In the genomic region with DNA sequence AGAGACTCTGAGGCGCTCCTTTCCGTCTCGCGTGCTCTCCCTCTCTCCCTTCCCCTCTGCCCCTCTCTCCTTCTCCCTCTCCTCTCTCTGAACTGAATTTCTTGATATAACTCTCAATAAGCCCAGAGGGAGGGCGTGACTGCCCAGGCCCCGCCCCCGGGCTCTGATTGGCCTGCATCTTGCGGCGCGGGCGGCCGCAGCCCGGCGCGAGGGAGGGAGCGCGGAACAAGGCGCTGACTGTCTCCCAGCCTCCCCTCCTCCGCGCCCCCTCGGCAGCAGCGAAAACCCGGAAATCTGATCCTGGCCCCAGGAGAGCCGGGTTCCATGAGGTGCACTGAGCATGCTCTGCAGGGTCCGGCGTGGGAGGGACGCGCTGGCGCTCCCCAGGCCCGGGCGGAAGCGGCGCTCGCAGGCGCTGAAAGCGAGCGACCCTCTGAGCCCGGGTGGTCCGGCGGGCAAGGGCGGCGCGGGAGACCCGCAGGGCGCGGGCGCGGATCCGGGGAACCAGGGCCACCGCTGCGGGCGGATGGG, we compare ENCODE assay signal across 8 cellular contexts. TPM values are rescaled to one million over a fixed set of nuclear protein-coding genes. Genes with fewer than 3 reads are reported as not detected.
DNase-seq lines count a peak whose midpoint lies in the region; ATAC-seq and TF ChIP-seq lines count a peak whose summit lies in the region.

A gene with protein sequence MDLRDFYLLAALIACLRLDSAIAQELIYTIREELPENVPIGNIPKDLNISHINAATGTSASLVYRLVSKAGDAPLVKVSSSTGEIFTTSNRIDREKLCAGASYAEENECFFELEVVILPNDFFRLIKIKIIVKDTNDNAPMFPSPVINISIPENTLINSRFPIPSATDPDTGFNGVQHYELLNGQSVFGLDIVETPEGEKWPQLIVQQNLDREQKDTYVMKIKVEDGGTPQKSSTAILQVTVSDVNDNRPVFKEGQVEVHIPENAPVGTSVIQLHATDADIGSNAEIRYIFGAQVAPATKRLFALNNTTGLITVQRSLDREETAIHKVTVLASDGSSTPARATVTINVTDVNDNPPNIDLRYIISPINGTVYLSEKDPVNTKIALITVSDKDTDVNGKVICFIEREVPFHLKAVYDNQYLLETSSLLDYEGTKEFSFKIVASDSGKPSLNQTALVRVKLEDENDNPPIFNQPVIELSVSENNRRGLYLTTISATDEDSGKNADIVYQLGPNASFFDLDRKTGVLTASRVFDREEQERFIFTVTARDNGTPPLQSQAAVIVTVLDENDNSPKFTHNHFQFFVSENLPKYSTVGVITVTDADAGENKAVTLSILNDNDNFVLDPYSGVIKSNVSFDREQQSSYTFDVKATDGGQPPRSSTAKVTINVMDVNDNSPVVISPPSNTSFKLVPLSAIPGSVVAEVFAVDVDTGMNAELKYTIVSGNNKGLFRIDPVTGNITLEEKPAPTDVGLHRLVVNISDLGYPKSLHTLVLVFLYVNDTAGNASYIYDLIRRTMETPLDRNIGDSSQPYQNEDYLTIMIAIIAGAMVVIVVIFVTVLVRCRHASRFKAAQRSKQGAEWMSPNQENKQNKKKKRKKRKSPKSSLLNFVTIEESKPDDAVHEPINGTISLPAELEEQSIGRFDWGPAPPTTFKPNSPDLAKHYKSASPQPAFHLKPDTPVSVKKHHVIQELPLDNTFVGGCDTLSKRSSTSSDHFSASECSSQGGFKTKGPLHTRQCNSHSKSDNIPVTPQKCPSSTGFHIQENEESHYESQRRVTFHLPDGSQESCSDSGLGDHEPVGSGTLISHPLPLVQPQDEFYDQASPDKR (N-terminal part only) (minus strand): TSS at position 94 of the 531 bp plus-strand sequence. CDS start 1,896 bp downstream, outside the sequence.

- H4K20me1 ChIP-seq in GM23248 (ENCODE audit: insufficient read depth), result no peaks in the 10 kb centered on the region

- H3K36me3 Mint-ChIP-seq in neural crest cell (ENCODE audit: low read depth), result peaks cover 2% of the 10 kb centered on the region

- peak within 1 kb of the TSS; percentile 98 for H2AFZ ChIP-seq in GM23248

- H3K4me1 ChIP-seq in GM23248 (ENCODE audit: insufficient read depth), result peaks cover 7% of the 10 kb centered on the region; the same call in 1 of the 2 replicates

- no peaks in the 10 kb centered on the region for H3K9me2 ChIP-seq in GM23248 (ENCODE audit: insufficient read depth)

- peaks cover 2% of the 10 kb centered on the region for H3K27me3 Mint-ChIP-seq in neural crest cell (ENCODE audit: low read depth)
- peaks cover 7% of the 10 kb centered on the region for H3K27me3 Mint-ChIP-seq in stimulated activated naive CD8-positive, alpha-beta T cell treated with anti-CD3 and anti-CD28 coated beads, Interleukin-15, amount 100 ng/mL, for 72 hours

- peaks cover 21% of the 10 kb centered on the region for H3K4me1 Mint-ChIP-seq in neural crest cell
- H3K4me1 Mint-ChIP-seq in stimulated activated naive CD8-positive, alpha-beta T cell treated with anti-CD3 and anti-CD28 coated beads, Interleukin-15, amount 100 ng/mL, for 72 hours, result peaks cover 10% of the 10 kb centered on the region

- DNase-seq in DMS79 (lab: John Stamatoyannopoulos, UW), result peak; percentile 67
- DNase-seq in GM23248, result peak; percentile 96
- peak; percentile 98 for DNase-seq in LHCN-M2 (ENCODE audit: low read depth)
- peak; percentile 92 for DNase-seq in RWPE1 (ENCODE audit: low spot score)
- DNase-seq in activated gamma-delta T cell (lab: John Stamatoyannopoulos, UW), result peak; percentile 56
- peak; percentile 98 to 99 for DNase-seq in foreskin fibroblast
- peak; percentile 94 for DNase-seq in neural crest cell (ENCODE audit: low read depth, low spot score)
- DNase-seq in stimulated activated naive CD8-positive, alpha-beta T cell treated with anti-CD3 and anti-CD28 coated beads, Interleukin-15, amount 100 ng/mL, for 72 hours, result peak; percentile 89 to 90

- no peaks in the 10 kb centered on the region for H3K27me3 ChIP-seq in GM23248 (replicated peaks; ENCODE audit: insufficient read depth)

- WGBS in GM23248 (ENCODE audit: low coverage in 1 of 2, low lambda C conversion rate in 2 of 2, missing lambda C conversion rate in 2 of 2), 2 experiments, result 0 to 1% methylated on average over 29 to 45 of the region's 52 CpGs

- CTCF ChIA-PET in RWPE1 (lab: Yijun Ruan, JAX), result no interaction called here

- no peaks in the 10 kb centered on the region for H3K9me3 Mint-ChIP-seq in neural crest cell
- no peaks in the 10 kb centered on the region for H3K9me3 Mint-ChIP-seq in stimulated activated naive CD8-positive, alpha-beta T cell treated with anti-CD3 and anti-CD28 coated beads, Interleukin-15, amount 100 ng/mL, for 72 hours

- in situ Hi-C loops in GM23248 (cut with MboI), result loop anchor here (25.0 kb wide), 1 partner anchor 1568 kb away; no protein-coding TSS in a partner anchor

- no peak within 1 kb of the TSS for H3K4me3 Mint-ChIP-seq in neural crest cell
- no peak within 1 kb of the TSS for H3K4me3 Mint-ChIP-seq in stimulated activated naive CD8-positive, alpha-beta T cell treated with anti-CD3 and anti-CD28 coated beads, Interleukin-15, amount 100 ng/mL, for 72 hours

- peak within 1 kb of the TSS; percentile 5 for H3K27ac Mint-ChIP-seq in neural crest cell (ENCODE audit: unreplicated experiment)
- peak within 1 kb of the TSS in 1 of 2 donors; percentile 76 for H3K27ac Mint-ChIP-seq in stimulated activated naive CD8-positive, alpha-beta T cell treated with anti-CD3 and anti-CD28 coated beads, Interleukin-15, amount 100 ng/mL, for 72 hours

- H3K9ac ChIP-seq in GM23248, result peak within 1 kb of the TSS; percentile 67

- H3K27ac ChIP-seq in GM23248 (0 out of 2 replicates have a peak within 1 kb of the TSS, but pooled peaks have one; percentile 2), RWPE1 (peak within 1 kb of the TSS; percentile 93)

- TF ChIP-seq CTCF in RWPE1 (conservative IDR thresholded peaks at IDR 0.05; ENCODE audit: low read depth), result no peak
- TF ChIP-seq CTCF in foreskin fibroblast (IDR thresholded peaks at IDR 0.05; ENCODE audit: low read depth, low read length), result no peak
- no peak for TF ChIP-seq CTCF in neural crest cell (conservative IDR thresholded peaks at IDR 0.05)

- 0 out of 2 replicates have a peak, but pooled peaks cover 4% of the 10 kb centered on the region for H3F3A ChIP-seq in GM23248 (ENCODE audit: insufficient read depth)

- no peaks in the 10 kb centered on the region for H3K36me3 ChIP-seq in GM23248 (ENCODE audit: low read depth)

- H3K4me2 ChIP-seq in GM23248 (ENCODE audit: unreplicated experiment), result peak within 1 kb of the TSS; percentile 90

- no peaks in the 10 kb centered on the region for H3K79me2 ChIP-seq in GM23248 (ENCODE audit: insufficient read depth)

- POLR2A ChIA-PET in RWPE1 (lab: Yijun Ruan, JAX; ENCODE audit: low non-redundant PET), result no interaction called here

- peak; percentile 96 for ATAC-seq in stimulated activated naive CD8-positive, alpha-beta T cell treated with anti-CD3 and anti-CD28 coated beads, Interleukin-15, amount 100 ng/mL, for 72 hours

- H3K4me3 ChIP-seq in GM23248 (peak within 1 kb of the TSS; percentile 83), foreskin fibroblast (ENCODE audit: low read depth in 1 of 2, low read length in 2 of 2) (peak within 1 kb of the TSS; percentile 93 to 95)

- H3K9me3 ChIP-seq in GM23248 (ENCODE audit: low read depth), result no peaks in the 10 kb centered on the region

RNA-seq across cellular contexts. Expression of the gene that starts here (rescaled TPM):
- total RNA-seq in GM23248 (2014; rRNA removed; shearing (Covaris generic)), result 0.76 and 1.4 TPM in 2 replicates
- 0.39 and 0.56 TPM in 2 replicates for polyA plus RNA-seq in GM23248 (2016; fragmentation: Nextera tagmentation; extraction: Ambion mirVana)
- total RNA-seq in LHCN-M2 (2014; rRNA removed) (86.5 and 90.6 TPM in 2 replicates), neural crest cell (6.3 and 7.3 TPM in 2 replicates)
- 11.8 TPM for polyA plus RNA-seq in LHCN-M2 (2012)

Comparison
In these comparisons a context has a peak if more than half of its experiments do, and no peak if none do; other contexts are left out.
1. Peak in every context shown above with its lines: DNase-seq, ATAC-seq, H3K4me3 ChIP-seq and H3K27ac ChIP-seq.
2. RNA of the gene that starts here (total RNA-seq): 86.5 to 90.6 TPM in LHCN-M2; 6.3 to 7.3 TPM in neural crest cell and 0.76 to 1.4 TPM in GM23248; every median in the first group is over 10 times any median in the second.